Comparison of ENCODE assay signal across 23 cellular contexts in the genomic region with DNA sequence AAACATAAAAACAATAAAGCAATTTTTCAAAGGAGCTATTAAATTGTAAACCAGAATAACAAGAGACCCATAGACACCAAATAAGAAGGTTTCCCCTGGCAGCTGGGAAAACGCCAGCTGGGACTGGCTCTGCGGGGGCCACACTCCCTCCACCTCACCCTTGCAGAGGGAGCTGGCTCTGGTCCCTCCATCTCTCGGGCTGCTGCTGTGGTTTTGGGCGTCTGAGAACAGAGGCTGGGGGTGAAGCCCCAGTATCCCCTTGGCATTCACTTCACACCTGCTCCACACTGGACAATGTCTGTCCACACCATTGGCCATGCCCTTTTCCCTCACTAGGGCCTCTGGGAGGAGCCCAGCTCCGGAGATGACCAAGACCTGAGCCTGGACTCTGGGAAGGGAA.
"Had no signal": no experiment of that assay in that cellular context is flagged by ENCODE, and none has a peak within 500 bp of the region (broad histone marks: within the 10 kb centered on the region; RNA-seq: fewer than 3 reads in every experiment).

No MANE protein-coding gene starts in this region.

- H3K9ac ChIP-seq: KMS-11 had no signal

- H3K4me3 Mint-ChIP-seq: activated CD8-positive, alpha-beta T cell treated with anti-CD3 and anti-CD28 coated beads for 36 hours; activated naive CD4-positive, alpha-beta T cell treated with anti-CD3 and anti-CD28 coated beads for 36 hours; activated naive CD8-positive, alpha-beta T cell; activated T-helper 1 cell treated with anti-CD3 and anti-CD28 coated beads, Interleukin-12 subunit alpha, Interleukin-12 subunit beta, Interleukin-2, Interleukin-4 antibody, amounts not matched to agents 30 ng/mL and 10 ng/mL and 1 ng/mL, durations not matched to agents 14 hours and 24 hours and 36 hours; T-helper 1 cell treated with Interleukin-12 subunit alpha and Interleukin-12 subunit beta and Interleukin-4 antibody, amounts not matched to agents 30 μg/mL and 1 μg/mL, for 36 hours had no signal

- H3K4me2 ChIP-seq: KMS-11 had no signal

- H3K36me3 Mint-ChIP-seq: activated naive CD8-positive, alpha-beta T cell had no signal

- DNase-seq: activated CD4-positive, alpha-beta T cell treated with anti-CD3 and anti-CD28 coated beads for 4 hours; activated CD8-positive, alpha-beta memory T cell treated with anti-CD3 and anti-CD28 coated beads, Interleukin-2, amount 50 U/mL, for 4 hours; activated CD8-positive, alpha-beta T cell treated with anti-CD3 and anti-CD28 coated beads for 36 hours; activated gamma-delta T cell; activated naive CD4-positive, alpha-beta T cell treated with anti-CD3 and anti-CD28 coated beads for 36 hours; cerebellar nuclear complex; NCI-H1092; NCI-H1417 treated with DMSO at 0.1 percent for 48 hours; NCI-H1694 treated with DMSO at 0.1 percent for 48 hours; NCI-H2029 treated with DMSO at 0.1 percent for 48 hours; NCI-H345; NCI-H510A; NCI-H69; NK-92 treated with Interleukin-12 subunit alpha and Interleukin-12 subunit beta, amount 100 ng/mL, for 24 hours; OCI-M1; SHP77 treated with DMSO at 0.1 percent for 48 hours had no signal

- ATAC-seq: activated CD4-positive, CD25-positive, alpha-beta regulatory T cell treated with anti-CD3 and anti-CD28 coated beads, Interleukin-2, amount 50 U/mL, for 24 hours; activated CD8-positive, alpha-beta T cell treated with anti-CD3 and anti-CD28 coated beads for 36 hours; Panc1 had no signal

- H3K27ac ChIP-seq: KMS-11, RWPE1 had no signal

- H3K27ac Mint-ChIP-seq: activated CD8-positive, alpha-beta T cell treated with anti-CD3 and anti-CD28 coated beads for 36 hours; activated naive CD4-positive, alpha-beta T cell treated with anti-CD3 and anti-CD28 coated beads for 36 hours; activated naive CD8-positive, alpha-beta T cell; activated T-helper 1 cell treated with anti-CD3 and anti-CD28 coated beads, Interleukin-12 subunit alpha, Interleukin-12 subunit beta, Interleukin-2, Interleukin-4 antibody, amounts not matched to agents 30 ng/mL and 10 ng/mL and 1 ng/mL, durations not matched to agents 14 hours and 24 hours and 36 hours; T-helper 1 cell treated with Interleukin-12 subunit alpha and Interleukin-12 subunit beta and Interleukin-4 antibody, amounts not matched to agents 30 μg/mL and 1 μg/mL, for 36 hours had no signal
